ENCODE assay signal across 8 cellular contexts in genomic region chr6:115838763-115839401, GRCh38.
DNase-seq lines count a peak whose midpoint lies in the region; ATAC-seq and TF ChIP-seq lines count a peak whose summit lies in the region.

No MANE protein-coding gene starts in this region.

- no peaks in the 10 kb centered on the region for H3K4me1 ChIP-seq in gastrocnemius medialis
- H3K4me1 ChIP-seq in lower lobe of right lung: no peaks in the 10 kb centered on the region

- H3K36me3 ChIP-seq in gastrocnemius medialis (no peaks in the 10 kb centered on the region), lower lobe of right lung (no peaks in the 10 kb centered on the region)

- no peak for TF ChIP-seq POLR2A in gastrocnemius medialis (IDR thresholded peaks at IDR 0.05)

- no peak overlapping the region for H3K4me3 ChIP-seq in dorsolateral prefrontal cortex
- no peak overlapping the region for H3K4me3 ChIP-seq in gastrocnemius medialis
- H3K4me3 ChIP-seq in lower lobe of right lung: no peak overlapping the region

- ATAC-seq in GM18511 (IDR thresholded peaks at IDR 0.05; ENCODE audit: unreplicated experiment): peak; percentile 95
- peak; percentile 94 for ATAC-seq in HG02759 (IDR thresholded peaks at IDR 0.05; ENCODE audit: unreplicated experiment)
- no peak for ATAC-seq in gastrocnemius medialis
- no peak for ATAC-seq in lower lobe of right lung

- H3K27me3 ChIP-seq in dorsolateral prefrontal cortex (no peaks in the 10 kb centered on the region), gastrocnemius medialis (no peaks in the 10 kb centered on the region), lower lobe of right lung (ENCODE audit: low read depth) (no peaks in the 10 kb centered on the region)

- H3K9me3 ChIP-seq in gastrocnemius medialis (no peaks in the 10 kb centered on the region), lower lobe of right lung (no peaks in the 10 kb centered on the region)

- no peak overlapping the region for H3K27ac ChIP-seq in dorsolateral prefrontal cortex
- H3K27ac ChIP-seq in gastrocnemius medialis: no peak overlapping the region
- H3K27ac ChIP-seq in lower lobe of right lung: no peak overlapping the region

- in situ Hi-C loops in gastrocnemius medialis (cut with MboI; ENCODE audit: low sequenced_read_pairs in 4 of 4): no loop called here

- intact Hi-C loops in dorsolateral prefrontal cortex (cut with DNase I): no loop called here
- intact Hi-C loops in gastrocnemius medialis (cut with DNase I; ENCODE audit: low total_unique reads): no loop called here
- intact Hi-C loops in lower lobe of right lung (cut with DNase I): no loop called here

- DNase-seq in AG09319 (ENCODE audit: extremely low read depth, low read depth): no peak
- peak; percentile 3 for DNase-seq in MV-4-11 (lab: John Stamatoyannopoulos, UW)
- no peak for DNase-seq in dorsolateral prefrontal cortex
- DNase-seq in gastrocnemius medialis: no peak
- DNase-seq in DMS114 treated with DMSO at 0.1 percent for 48 hours (lab: John Stamatoyannopoulos, UW; ENCODE audit: unreplicated experiment): no peak
- no peak for DNase-seq in lower lobe of right lung

- peak; percentile 34 for TF ChIP-seq CTCF in AG09319 (IDR thresholded peaks at IDR 0.05; ENCODE audit: low read depth, low read length)
- TF ChIP-seq CTCF in dorsolateral prefrontal cortex (IDR thresholded peaks at IDR 0.05 in 54 of 56, conservative IDR thresholded peaks at IDR 0.05 in 2 of 56; ENCODE audit: low read depth in 1 of 56, partially characterized antibody in 56 of 56): peak in 40 of 56 donors; percentile 18 to 55 (median 34)
- TF ChIP-seq CTCF in gastrocnemius medialis (IDR thresholded peaks at IDR 0.05 in 4 of 5, conservative IDR thresholded peaks at IDR 0.05 in 1 of 5): peak in 3 of 5 experiments; percentile 28 to 31 (median 30)
- TF ChIP-seq CTCF in lower lobe of right lung (IDR thresholded peaks at IDR 0.05): no peak

Comparison
In these comparisons a context has a peak if more than half of its experiments do, and no peak if none do; other contexts are left out.
1. ATAC-seq: peak in GM18511 (single experiment) and HG02759 (single experiment); none in gastrocnemius medialis (0 of 2) and lower lobe of right lung (0 of 2).